ENCODE assay signal across 15 cellular contexts in the genomic region with DNA sequence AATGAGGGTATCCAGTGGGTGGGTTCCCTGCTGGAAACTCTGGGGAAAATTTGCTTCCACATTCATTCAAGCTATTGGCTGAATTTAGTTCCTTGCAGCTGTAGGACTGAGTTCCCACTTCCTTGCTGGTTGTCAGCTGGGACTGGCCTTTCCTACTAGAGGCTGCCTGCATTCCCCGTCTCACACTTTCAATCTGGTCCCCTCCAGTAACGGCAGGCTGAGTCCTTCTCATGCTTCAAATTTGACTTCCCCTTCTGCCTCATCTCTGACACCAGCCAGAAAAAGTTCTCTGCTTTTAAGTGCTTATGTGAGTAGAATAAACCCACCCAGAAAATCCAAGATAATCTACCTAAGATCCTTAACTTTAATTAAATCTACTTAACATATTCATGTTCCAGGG. TPM values are rescaled to one million over a fixed set of nuclear protein-coding genes. Genes with fewer than 3 reads are reported as not detected.
DNase-seq lines count a peak whose midpoint lies in the region; ATAC-seq, FAIRE-seq and TF ChIP-seq lines count a peak whose summit lies in the region.
"Had no signal": no experiment of that assay in that cellular context is flagged by ENCODE, and none has a peak within 500 bp of the region (broad histone marks: within the 10 kb centered on the region; RNA-seq: fewer than 3 reads in every experiment).

No MANE protein-coding gene starts in this region.

- no peak for ATAC-seq in GM23338
- ATAC-seq in memory B cell (ENCODE audit: low read depth), result no peak
- ATAC-seq: lower lobe of right lung; stimulated activated naive CD8-positive, alpha-beta T cell treated with anti-CD3 and anti-CD28 coated beads, Interleukin-15, amount 100 ng/mL, for 72 hours had no signal

- H3K9me3 Mint-ChIP-seq in GM23338, result peaks cover 3% of the 10 kb centered on the region; the same call in 1 of the 3 replicates
- no peaks in the 10 kb centered on the region for H3K9me3 Mint-ChIP-seq in astrocyte (ENCODE audit: unreplicated experiment)
- no peaks in the 10 kb centered on the region for H3K9me3 Mint-ChIP-seq in memory B cell
- H3K9me3 Mint-ChIP-seq in type B pancreatic cell, result peaks cover 4% of the 10 kb centered on the region

- H3K4me1 ChIP-seq in BLaER1 treated with 17β-estradiol and CSF1 and Interleukin-3, amounts not matched to agents 10 nM and 100 nM, result peaks cover 33 to 83% (median 47%) of the 10 kb centered on the region in 10 experiments
- H3K4me1 ChIP-seq in GM23338 (ENCODE audit: insufficient read depth) (peaks cover 57% of the 10 kb centered on the region), astrocyte (ENCODE audit: insufficient read depth, low read length) (peaks cover 23% of the 10 kb centered on the region)

- peaks cover 28% of the 10 kb centered on the region for H3K36me3 Mint-ChIP-seq in GM23338 (ENCODE audit: low read depth)
- peaks cover 17% of the 10 kb centered on the region for H3K36me3 Mint-ChIP-seq in astrocyte (ENCODE audit: low read depth, unreplicated experiment)
- H3K36me3 Mint-ChIP-seq in memory B cell, result peaks cover 8% of the 10 kb centered on the region
- peaks cover 39% of the 10 kb centered on the region for H3K36me3 Mint-ChIP-seq in type B pancreatic cell

- H3K79me2 ChIP-seq in GM23338 (replicated peaks; ENCODE audit: insufficient read depth) (peaks cover 93% of the 10 kb centered on the region), astrocyte (ENCODE audit: insufficient read depth, low read length) (peaks cover 93% of the 10 kb centered on the region)

- H3K4me3 Mint-ChIP-seq in GM23338 (peak overlapping the region; percentile 9; the same call in 1 of the 3 replicates), astrocyte (ENCODE audit: unreplicated experiment) (peak overlapping the region; percentile 67), memory B cell (no peak overlapping the region), type B pancreatic cell (no peak overlapping the region)
- H3K4me3 Mint-ChIP-seq: activated CD4-positive, alpha-beta T cell treated with anti-CD3 and anti-CD28 coated beads, Interleukin-2, amount 10 ng/mL, durations not matched to agents 24 days and 14 days; T-helper 2 cell treated with Interferon-gamma antibody and Interleukin-4, amounts not matched to agents 5 μg/mL and 100 μg/mL, for 36 hours had no signal

- peaks cover 78 to 88% (median 86%) of the 10 kb centered on the region in 11 experiments for H4K20me1 ChIP-seq in BLaER1 treated with 17β-estradiol and CSF1 and Interleukin-3, amounts not matched to agents 10 nM and 100 nM
- H4K20me1 ChIP-seq in GM23338 (replicated peaks; ENCODE audit: insufficient read depth), result peaks cover 79% of the 10 kb centered on the region
- H4K20me1 ChIP-seq in astrocyte (ENCODE audit: insufficient read depth, low read length), result peaks cover 86% of the 10 kb centered on the region

- no peaks in the 10 kb centered on the region for H3F3A ChIP-seq in GM23338 (replicated peaks; ENCODE audit: low read depth)

- peaks cover 16 to 70% (median 48%) of the 10 kb centered on the region in 11 experiments for H3K36me3 ChIP-seq in BLaER1 treated with 17β-estradiol and CSF1 and Interleukin-3, amounts not matched to agents 10 nM and 100 nM
- H3K36me3 ChIP-seq in GM23338 (ENCODE audit: insufficient read depth) (no peaks in the 10 kb centered on the region), astrocyte (ENCODE audit: insufficient read depth, low read length) (peaks cover 3% of the 10 kb centered on the region)
- H3K36me3 ChIP-seq: lower lobe of right lung had no signal

- H3K4me3 ChIP-seq in BLaER1 treated with 17β-estradiol and CSF1 and Interleukin-3, amounts not matched to agents 10 nM and 100 nM, result no peak overlapping the region; a peak in 2 of 20 replicates
- H3K4me3 ChIP-seq in GM23338 (peak overlapping the region; percentile 98; the same call in 1 of the 2 replicates), astrocyte (ENCODE audit: insufficient read depth, low read depth, low read length) (no peak overlapping the region)
- H3K4me3 ChIP-seq: lower lobe of right lung had no signal

- 0 out of 22 replicates have a peak overlapping the region, but pooled peaks of 1 of the 11 experiments have one; percentile 8 for H3K27ac ChIP-seq in BLaER1 treated with 17β-estradiol and CSF1 and Interleukin-3, amounts not matched to agents 10 nM and 100 nM
- no peak overlapping the region for H3K27ac ChIP-seq in GM23338 (ENCODE audit: low read depth)
- H3K27ac ChIP-seq in astrocyte (ENCODE audit: low read depth, low read length), result no peak overlapping the region
- H3K27ac ChIP-seq: lower lobe of right lung had no signal

- no peaks in the 10 kb centered on the region for H3K27me3 ChIP-seq in BLaER1 treated with 17β-estradiol and CSF1 and Interleukin-3, amounts not matched to agents 10 nM and 100 nM
- H3K27me3 ChIP-seq in GM23338 (ENCODE audit: insufficient read depth) (no peaks in the 10 kb centered on the region), astrocyte (ENCODE audit: insufficient read depth, low read length) (no peaks in the 10 kb centered on the region)

- H3K9me2 ChIP-seq in GM23338 (ENCODE audit: insufficient read depth), result no peaks in the 10 kb centered on the region

- H2AFZ ChIP-seq in GM23338 (no peak overlapping the region), astrocyte (ENCODE audit: low read depth, low read length) (no peak overlapping the region)

- TF ChIP-seq CTCF in GM23338 (conservative IDR thresholded peaks at IDR 0.05; ENCODE audit: low read depth in 2 of 2) (no peak), astrocyte (IDR thresholded peaks at IDR 0.05; ENCODE audit: insufficient read depth, low read depth, low read length) (no peak), type B pancreatic cell (conservative IDR thresholded peaks at IDR 0.05) (no peak)

- peaks cover 15 to 33% (median 24%) of the 10 kb centered on the region in 11 experiments for H3K9me3 ChIP-seq in BLaER1 treated with 17β-estradiol and CSF1 and Interleukin-3, amounts not matched to agents 10 nM and 100 nM (replicated peaks in 1 of 11)
- no peaks in the 10 kb centered on the region for H3K9me3 ChIP-seq in astrocyte (ENCODE audit: insufficient read depth, low read depth, low read length)
- H3K9me3 ChIP-seq: lower lobe of right lung had no signal

- DNase-seq in GM23338 (ENCODE audit: low spot score) (peak; percentile 24), astrocyte (ENCODE audit: low read depth) (no peak), memory B cell (ENCODE audit: low spot score in 2 of 2) (no peak), NCI-H524 treated with DMSO at 0.1 percent for 48 hours (lab: John Stamatoyannopoulos, UW) (no peak), hippocampal formation (lab: John Stamatoyannopoulos, UW) (no peak), type B pancreatic cell (ENCODE audit: extremely low spot score, unreplicated experiment) (no peak)
- DNase-seq: activated CD4-positive, alpha-beta T cell treated with anti-CD3 and anti-CD28 coated beads, Interleukin-2, amount 10 ng/mL, durations not matched to agents 24 days and 14 days; anterior cingulate cortex; KG1; lower lobe of right lung; NCI-H1930; NCI-H526; stimulated activated naive CD8-positive, alpha-beta T cell treated with anti-CD3 and anti-CD28 coated beads, Interleukin-15, amount 100 ng/mL, for 72 hours had no signal

- H3K4me1 Mint-ChIP-seq in GM23338 (peaks cover 74% of the 10 kb centered on the region), astrocyte (ENCODE audit: low read depth, unreplicated experiment) (peaks cover 51% of the 10 kb centered on the region), memory B cell (peaks cover 50% of the 10 kb centered on the region), type B pancreatic cell (ENCODE audit: unreplicated experiment) (peaks cover 46% of the 10 kb centered on the region)

- no peak for FAIRE-seq in astrocyte (lab: Jason Lieb, UNC)

- H3K27me3 Mint-ChIP-seq in GM23338 (ENCODE audit: insufficient read depth, low read depth, poor library complexity) (peaks cover under 1% of the 10 kb centered on the region), astrocyte (ENCODE audit: low read depth, unreplicated experiment) (no peaks in the 10 kb centered on the region), memory B cell (no peaks in the 10 kb centered on the region), type B pancreatic cell (no peaks in the 10 kb centered on the region)
- H3K27me3 Mint-ChIP-seq: activated CD4-positive, alpha-beta T cell treated with anti-CD3 and anti-CD28 coated beads, Interleukin-2, amount 10 ng/mL, durations not matched to agents 24 days and 14 days; stimulated activated naive CD8-positive, alpha-beta T cell treated with anti-CD3 and anti-CD28 coated beads, Interleukin-15, amount 100 ng/mL, for 72 hours had no signal

- H3K4me2 ChIP-seq in BLaER1 treated with 17β-estradiol and CSF1 and Interleukin-3, amounts not matched to agents 10 nM and 100 nM, result peak overlapping the region; percentile 4 to 60 (median 18); a peak in 13 of 22 replicates
- H3K4me2 ChIP-seq in GM23338, result peak overlapping the region; percentile 92
- H3K4me2 ChIP-seq in astrocyte (ENCODE audit: low read length), result peak overlapping the region; percentile 68

- H3K27ac Mint-ChIP-seq in GM23338 (peak overlapping the region; percentile 1; the same call in 1 of the 2 replicates), astrocyte (ENCODE audit: unreplicated experiment) (peak overlapping the region; percentile 45), memory B cell (peak overlapping the region; percentile 23), type B pancreatic cell (no peak overlapping the region)
- H3K27ac Mint-ChIP-seq: activated CD4-positive, alpha-beta T cell treated with anti-CD3 and anti-CD28 coated beads, Interleukin-2, amount 10 ng/mL, durations not matched to agents 24 days and 14 days; stimulated activated naive CD8-positive, alpha-beta T cell treated with anti-CD3 and anti-CD28 coated beads, Interleukin-15, amount 100 ng/mL, for 72 hours; T-helper 2 cell treated with Interferon-gamma antibody and Interleukin-4, amounts not matched to agents 5 μg/mL and 100 μg/mL, for 36 hours had no signal

- no peak overlapping the region for H3K9ac ChIP-seq in BLaER1 treated with 17β-estradiol and CSF1 and Interleukin-3, amounts not matched to agents 10 nM and 100 nM
- H3K9ac ChIP-seq in astrocyte (ENCODE audit: low read length), result no peak overlapping the region

TF ChIP-seq in GM23338, 12 proteins besides CTCF, POLR2A, EP300 and RAD21 (continues in another document):
- TF ChIP-seq NANOG (IDR thresholded peaks at IDR 0.05; ENCODE audit: borderline replicate concordance) (no peak), JUNB (IDR thresholded peaks at IDR 0.05; ENCODE audit: unreplicated experiment) (no peak), EZH2 (IDR thresholded peaks at IDR 0.05; ENCODE audit: low read depth, unreplicated experiment) (no peak)

RNA-seq across cellular contexts. Expression of a gene that starts 4.4 kb away (rescaled TPM):
- total RNA-seq in GM23338 (2014; rRNA removed; shearing (Covaris generic)), result 244 and 252 TPM in 2 replicates
- polyA plus RNA-seq in GM23338 (2016; fragmentation: Nextera tagmentation; extraction: Ambion mirVana), result 73.2 and 85.1 TPM in 2 replicates
- total RNA-seq in astrocyte, result 226 and 237 TPM in 2 replicates
- total RNA-seq in type B pancreatic cell (ENCODE audit: low replicate concordance), result 138 and 151 TPM in 2 replicates

Comparison
In these comparisons a context has a peak if more than half of its experiments do, and no peak if none do; other contexts are left out.
1. H3K4me2 ChIP-seq: peak in every context shown above with its lines; median percentile 92 in GM23338; 68 in astrocyte; 18 in BLaER1 treated with 17β-estradiol and CSF1 and Interleukin-3, amounts not matched to agents 10 nM and 100 nM.
2. H3K4me3 Mint-ChIP-seq: peak in GM23338 (single experiment) and astrocyte (single experiment); none in memory B cell (single experiment) and type B pancreatic cell (single experiment).